ENCODE assay signal across 12 cellular contexts in the genomic region with DNA sequence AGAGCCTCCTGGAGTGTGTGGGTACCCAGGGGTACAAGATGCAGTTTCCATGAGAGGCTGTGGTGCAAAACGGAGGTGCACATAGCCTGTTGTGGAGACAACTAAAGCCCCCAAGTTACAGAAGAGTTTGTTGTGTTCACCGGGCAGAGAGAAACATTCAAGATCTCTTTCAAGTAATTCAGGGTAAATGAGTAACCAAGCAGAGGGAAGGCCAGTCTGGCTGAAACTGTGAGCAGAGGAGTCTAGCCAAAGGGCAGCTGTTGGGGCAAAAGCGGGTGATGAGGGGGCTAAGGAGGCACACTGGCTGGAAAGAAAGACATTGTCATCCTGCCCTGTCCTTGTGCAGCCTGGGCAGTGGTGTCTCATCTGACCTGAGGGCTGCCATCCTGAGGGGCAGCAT. TPM values are rescaled to one million over a fixed set of nuclear protein-coding genes. Genes with fewer than 3 reads are reported as not detected.
DNase-seq lines count a peak whose midpoint lies in the region; ATAC-seq lines count a peak whose summit lies in the region.
"Had no signal": no experiment of that assay in that cellular context is flagged by ENCODE, and none has a peak within 500 bp of the region (broad histone marks: within the 10 kb centered on the region; RNA-seq: fewer than 3 reads in every experiment).

No MANE protein-coding gene starts in this region.

- peak; percentile 47 for DNase-seq in kidney tubule cell (ENCODE audit: low spot score)
- DNase-seq in effector CD8-positive, alpha-beta T cell (lab: John Stamatoyannopoulos, UW): no peak
- DNase-seq in dermis blood vessel endothelial cell: no peak
- DNase-seq in stimulated activated CD4-positive, alpha-beta T cell treated with anti-CD3 and anti-CD28 coated beads, Interleukin-2, amount 100 ng/mL, for 24 hours: no peak
- DNase-seq in NCI-H226: no peak
- DNase-seq: activated CD8-positive, alpha-beta memory T cell treated with anti-CD3 and anti-CD28 coated beads, Interleukin-2, amount 50 U/mL, for 48 hours; CD8-positive, alpha-beta memory T cell; HCEC 1CT; NCI-H1436 treated with DMSO at 0.1 percent for 48 hours had no signal

- peak; percentile 87 for ATAC-seq in GM18511 (IDR thresholded peaks at IDR 0.05; ENCODE audit: unreplicated experiment)
- ATAC-seq in GM21390 (IDR thresholded peaks at IDR 0.05; ENCODE audit: unreplicated experiment): peak; percentile 66
- ATAC-seq in HG03108 (IDR thresholded peaks at IDR 0.05; ENCODE audit: unreplicated experiment): peak; percentile 81

RNA-seq across cellular contexts. Expression of a gene that starts 52.0 kb away (rescaled TPM):
- 57.4 and 188 TPM in 2 replicates for total RNA-seq in dermis blood vessel endothelial cell
